Comparison of ENCODE assay signal across 8 cellular contexts in the genomic region with DNA sequence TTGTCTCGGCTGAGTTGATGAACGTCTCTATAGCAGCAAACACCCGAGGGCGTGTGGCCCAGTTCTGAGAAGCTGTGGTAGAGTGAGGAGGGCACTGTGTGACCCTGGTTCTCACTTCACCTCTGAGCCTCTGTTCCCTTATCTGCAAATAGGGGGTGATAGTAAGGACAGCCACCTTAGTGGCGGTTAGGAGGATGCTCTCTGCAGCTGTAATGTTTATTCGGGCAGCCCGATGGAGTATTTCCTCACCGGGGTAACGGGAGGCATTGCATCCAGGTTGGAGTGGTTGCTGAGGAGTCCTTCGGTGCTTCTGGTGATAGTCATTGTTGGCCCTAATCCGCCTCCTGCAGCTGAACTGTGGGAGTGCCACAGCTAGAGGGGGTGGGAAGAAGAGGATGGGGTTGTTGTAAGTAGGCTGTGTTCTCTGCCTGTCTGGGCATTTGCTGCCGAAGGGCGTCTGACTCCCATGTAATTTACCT. TPM values are rescaled to one million over a fixed set of nuclear protein-coding genes. Genes with fewer than 3 reads are reported as not detected.
DNase-seq lines count a peak whose midpoint lies in the region; ATAC-seq, FAIRE-seq and TF ChIP-seq lines count a peak whose summit lies in the region.

No MANE protein-coding gene starts in this region.

- H3K27me3 ChIP-seq in H1 (replicated peaks in 1 of 4; ENCODE audit: control insufficient read depth in 3 of 4, extremely low read depth in 1 of 4, insufficient read depth in 3 of 4, low read length in 3 of 4) = no peaks in the 10 kb centered on the region
- H3K27me3 ChIP-seq in upper lobe of right lung = no peaks in the 10 kb centered on the region

- no peak for FAIRE-seq in H1 (lab: Jason Lieb, UNC)

- peak overlapping the region; percentile 2 for H4K5ac ChIP-seq in H1 (ENCODE audit: insufficient read length, low read depth, low read length)

- WGBS in H1 (ENCODE audit: extremely low coverage in 1 of 2, insufficient coverage in 1 of 2, insufficient read length in 1 of 2, insufficient replicate concordance in 2 of 2, low coverage in 1 of 2, low lambda C conversion rate in 2 of 2, missing lambda C conversion rate in 1 of 2), 2 experiments = 34% methylated on average over 13 of the region's 13 CpGs; no CpG with 5 or more reads in 1 of the 2 experiments

- H3K4me3 ChIP-seq in H1 (ENCODE audit: extremely low read depth in 1 of 4, insufficient read depth in 2 of 4, low read depth in 3 of 4, low read length in 4 of 4) (peak overlapping the region in 3 of 4 experiments; percentile 6 to 44 (median 11); a peak in 4 of 8 replicates), upper lobe of right lung (peak overlapping the region; percentile 6)

- H3K9me3 Mint-ChIP-seq in mesothelial cell of epicardium = no peaks in the 10 kb centered on the region

- H3K36me3 Mint-ChIP-seq in mesothelial cell of epicardium = no peaks in the 10 kb centered on the region

- no peak overlapping the region for H3K4ac ChIP-seq in H1 (replicated peaks; ENCODE audit: insufficient read length, low read depth, low read length)

- peak overlapping the region; percentile 46 for H2BK5ac ChIP-seq in H1 (ENCODE audit: low read depth, low read length)

- no peak overlapping the region for H2AFZ ChIP-seq in H1 (ENCODE audit: low read length)

- TF ChIP-seq CTCF in H1 (IDR thresholded peaks at IDR 0.05; ENCODE audit: control extremely low read depth in 1 of 3, insufficient read depth in 1 of 3, low read depth in 1 of 3, low read length in 3 of 3) = peak; percentile 59 to 64 (median 63)
- no peak for TF ChIP-seq CTCF in mesothelial cell of epicardium (IDR thresholded peaks at IDR 0.05; ENCODE audit: unreplicated experiment)
- TF ChIP-seq CTCF in upper lobe of right lung (IDR thresholded peaks at IDR 0.05) = peak; percentile 46

- peak in 1 of 2 experiments; percentile 33; a peak in 1 of 3 replicates for TF ChIP-seq POLR2A in H1 (IDR thresholded peaks at IDR 0.05; ENCODE audit: control extremely low read depth in 1 of 2, low read depth in 2 of 2, low read length in 2 of 2)

- H2BK12ac ChIP-seq in H1 (ENCODE audit: low read depth, low read length) = no peak overlapping the region; the same call in 1 of the 2 replicates

- H3K27ac ChIP-seq in H1 (ENCODE audit: low read depth, low read length) (peak overlapping the region; percentile 59; the same call in 1 of the 2 replicates), upper lobe of right lung (peak overlapping the region; percentile 63)

- ATAC-seq in upper lobe of right lung = peak; percentile 84
- ATAC-seq in GM18502 (IDR thresholded peaks at IDR 0.05; ENCODE audit: poor library complexity, unreplicated experiment) = no peak

- H2BK20ac ChIP-seq in H1 (ENCODE audit: low read length) = no peak overlapping the region

- H3K36me3 ChIP-seq in H1 (ENCODE audit: control insufficient read depth in 2 of 4, insufficient read depth in 4 of 4, low read length in 3 of 4) = peaks cover 0 to 3% (median 0%) of the 10 kb centered on the region in 4 experiments; a peak in 2 of 8 replicates
- H3K36me3 ChIP-seq in upper lobe of right lung = no peaks in the 10 kb centered on the region

- H3K79me2 ChIP-seq in H1 (ENCODE audit: control insufficient read depth in 1 of 2, insufficient read depth in 2 of 2, low read length in 2 of 2) = peaks cover 85 to 100% of the 10 kb centered on the region in 2 experiments

- no peak overlapping the region for H2BK120ac ChIP-seq in H1 (replicated peaks; ENCODE audit: low read depth, low read length)

- H2AK5ac ChIP-seq in H1 (ENCODE audit: low read depth, low read length) = peak overlapping the region; percentile 83; the same call in 1 of the 2 replicates

- H3K4me1 ChIP-seq in H1 (replicated peaks in 1 of 4; ENCODE audit: control insufficient read depth in 3 of 4, insufficient read depth in 4 of 4, low read length in 3 of 4) = peaks cover 40 to 61% (median 47%) of the 10 kb centered on the region in 4 experiments
- peaks cover 86% of the 10 kb centered on the region for H3K4me1 ChIP-seq in upper lobe of right lung

- intact Hi-C loops in upper lobe of right lung (cut with DNase I) = no loop called here

- no peaks in the 10 kb centered on the region for H3K23me2 ChIP-seq in H1 (ENCODE audit: low read depth, low read length)

- no peaks in the 10 kb centered on the region for H3K27me3 Mint-ChIP-seq in mesothelial cell of epicardium (ENCODE audit: low read depth)

- H4K8ac ChIP-seq in H1 (ENCODE audit: extremely low read depth, insufficient read depth, low read length) = no peak overlapping the region

- DNase-seq in stimulated activated CD4-positive, alpha-beta T cell treated with anti-CD3 and anti-CD28 coated beads, Interleukin-15, amount 100 ng/mL, for 24 hours = peak; percentile 35
- DNase-seq in stimulated activated CD4-positive, alpha-beta T cell treated with anti-CD3 and anti-CD28 coated beads, Interleukin-2, amount 100 ng/mL, for 48 hours = no peak
- DNase-seq in activated CD4-positive, alpha-beta T cell treated with anti-CD3 and anti-CD28 coated beads for 1 hour = peak; percentile 25
- DNase-seq in H1 (ENCODE audit: low read depth in 1 of 2, low spot score in 2 of 2) = peak in 1 of 2 experiments; percentile 65
- DNase-seq in mesothelial cell of epicardium (ENCODE audit: low spot score in 2 of 2, unreplicated experiment in 2 of 2) = no peak
- DNase-seq in upper lobe of right lung = peak; percentile 72
- DNase-seq in NCI-H2196 treated with DMSO at 0.1 percent for 48 hours (lab: John Stamatoyannopoulos, UW; ENCODE audit: unreplicated experiment) = no peak

- H3K27ac Mint-ChIP-seq in mesothelial cell of epicardium = peak overlapping the region; percentile 74

- H3K23ac ChIP-seq in H1 (ENCODE audit: insufficient read length) = no peak overlapping the region

- H4K20me1 ChIP-seq in H1 (replicated peaks in 1 of 2; ENCODE audit: control insufficient read depth in 1 of 2, insufficient read depth in 2 of 2, low read length in 2 of 2) = peaks cover 25 to 42% of the 10 kb centered on the region in 2 experiments

- no peak overlapping the region for H3K56ac ChIP-seq in H1 (replicated peaks; ENCODE audit: insufficient read length, low read depth, low read length)

- H4K91ac ChIP-seq in H1 (replicated peaks; ENCODE audit: insufficient read length, low read length) = no peak overlapping the region

- peak overlapping the region; percentile 14 for H3K4me3 Mint-ChIP-seq in mesothelial cell of epicardium

- H2BK15ac ChIP-seq in H1 (ENCODE audit: low read length) = no peak overlapping the region

- CTCF ChIA-PET in H1 (lab: Charles Lee; ENCODE audit: partially characterized antibody) = interaction anchor here (0.6 to 4.8 kb wide), 17 partner anchors 10 to 152 kb away, joined by 3 to 25 read pairs (median 4); no protein-coding TSS in a partner anchor

- H3K4me2 ChIP-seq in H1 (ENCODE audit: insufficient read depth in 1 of 2, low read depth in 2 of 2, low read length in 2 of 2) = peak overlapping the region; percentile 61 to 72

- POLR2A ChIA-PET in H1 (lab: Charles Lee; ENCODE audit: partially characterized antibody) = interaction anchor here (0.6 to 4.6 kb wide), 11 partner anchors 10 to 42 kb away, joined by 3 to 78 read pairs (median 9); no protein-coding TSS in a partner anchor

- H3K4me1 Mint-ChIP-seq in mesothelial cell of epicardium = peaks cover 74% of the 10 kb centered on the region

- no peak overlapping the region for H3K14ac ChIP-seq in H1 (ENCODE audit: insufficient read length)

- peaks cover 16% of the 10 kb centered on the region for H3K79me1 ChIP-seq in H1 (ENCODE audit: low read depth, low read length)

- peak overlapping the region; percentile 52; the same call in 1 of the 2 replicates for H3K18ac ChIP-seq in H1 (ENCODE audit: extremely low read depth, low read length)

- TF ChIP-seq EP300 in H1 (IDR thresholded peaks at IDR 0.05; ENCODE audit: borderline replicate concordance in 1 of 2, low read depth in 2 of 2, low read length in 2 of 2) = no peak

- H3K9ac ChIP-seq in H1 (replicated peaks in 1 of 4; ENCODE audit: extremely low read depth in 1 of 4, low read depth in 3 of 4, low read length in 3 of 4) = peak overlapping the region in 2 of 4 experiments; percentile 24 to 34; a peak in 2 of 7 replicates

- no peaks in the 10 kb centered on the region for H3K9me3 ChIP-seq in H1 (ENCODE audit: insufficient read depth in 2 of 2, low read depth in 1 of 2, low read length in 1 of 2)
- H3K9me3 ChIP-seq in upper lobe of right lung = no peaks in the 10 kb centered on the region

- peak; percentile 58 to 72 for TF ChIP-seq RAD21 in H1 (IDR thresholded peaks at IDR 0.05 in 1 of 2, conservative IDR thresholded peaks at IDR 0.05 in 1 of 2; ENCODE audit: low read depth in 2 of 2, low read length in 2 of 2)

TF ChIP-seq in H1, 55 proteins besides CTCF, POLR2A, EP300 and RAD21 (continues in another document):
- no peak for TF ChIP-seq CBX8 (IDR thresholded peaks at IDR 0.05; ENCODE audit: borderline replicate concordance, low read depth, low read length)
- no peak for TF ChIP-seq RBBP5 (IDR thresholded peaks at IDR 0.05; ENCODE audit: borderline replicate concordance, low read depth, low read length)
- TF ChIP-seq SIX5 (IDR thresholded peaks at IDR 0.05; ENCODE audit: low read depth, low read length) = no peak
- TF ChIP-seq YY1 (IDR thresholded peaks at IDR 0.05; ENCODE audit: low read depth, low read length) = no peak
- TF ChIP-seq BCL11A (IDR thresholded peaks at IDR 0.05; ENCODE audit: low read depth in 2 of 2, low read length in 2 of 2) = no peak
- TF ChIP-seq JUND (IDR thresholded peaks at IDR 0.05; ENCODE audit: low read length) = no peak
- no peak for TF ChIP-seq CHD1 (IDR thresholded peaks at IDR 0.05; ENCODE audit: low read depth, low read length)
- no peak for TF ChIP-seq ATF3 (IDR thresholded peaks at IDR 0.05; ENCODE audit: insufficient read depth, low read depth, low read length)
- TF ChIP-seq JUN (IDR thresholded peaks at IDR 0.05; ENCODE audit: low read depth, low read length) = no peak
- TF ChIP-seq CREB1 (IDR thresholded peaks at IDR 0.05) = peak; percentile 12; the same call in 1 of the 2 replicates
- no peak for TF ChIP-seq SRF (IDR thresholded peaks at IDR 0.05; ENCODE audit: low read depth, low read length)

RNA-seq across cellular contexts. Expression of gene PRRC2B, which starts 13.9 kb away (rescaled TPM):
- 249 and 255 TPM in 2 replicates for total RNA-seq in H1 (2021; fragmentation: NEBNext Ultra II Directional; extraction: Animal tissue kit (Norgen Biotek cat#: 25700))
- polyA plus RNA-seq in H1 (2011; rRNA removed) = 37.3 and 55.3 TPM in 2 replicates
- 32.6 TPM for polyA plus RNA-seq in H1 (2011; cell fraction: cytosol; rRNA removed)
- polyA plus RNA-seq in H1 (2011; cell fraction: nucleus; rRNA removed) = 115 TPM
- polyA plus RNA-seq in H1 (2012, experiment 1 of 2) = 96.3 to 122 TPM (median 108 TPM) in 4 replicates
- polyA plus RNA-seq in H1 (2012, experiment 2 of 2) = 52.2 TPM
- polyA plus RNA-seq in H1 (2013, experiment 1 of 2) = 64.3 TPM
- polyA plus RNA-seq in H1 (2013, experiment 2 of 2) = 64.7 TPM
- 102 and 131 TPM in 2 replicates for polyA minus RNA-seq in H1 (2011; rRNA and poly(A)+ RNA removed)
- 63.8 TPM for polyA minus RNA-seq in H1 (2011; cell fraction: cytosol; rRNA and poly(A)+ RNA removed)
- polyA minus RNA-seq in H1 (2011; cell fraction: nucleus; rRNA and poly(A)+ RNA removed) = 69.0 TPM
- 495 to 505 TPM (median 497 TPM) in 3 replicates for total RNA-seq in mesothelial cell of epicardium
- 190 TPM for total RNA-seq in upper lobe of right lung

Comparison
In these comparisons a context has a peak if more than half of its experiments do, and no peak if none do; other contexts are left out.
1. DNase-seq: peak in stimulated activated CD4-positive, alpha-beta T cell treated with anti-CD3 and anti-CD28 coated beads, Interleukin-15, amount 100 ng/mL, for 24 hours (single experiment), activated CD4-positive, alpha-beta T cell treated with anti-CD3 and anti-CD28 coated beads for 1 hour (single experiment) and upper lobe of right lung (single experiment); none in stimulated activated CD4-positive, alpha-beta T cell treated with anti-CD3 and anti-CD28 coated beads, Interleukin-2, amount 100 ng/mL, for 48 hours (0 of 2), mesothelial cell of epicardium (0 of 2) and NCI-H2196 treated with DMSO at 0.1 percent for 48 hours (single experiment).